ENCODE assay signal across 16 cellular contexts in the genomic region with DNA sequence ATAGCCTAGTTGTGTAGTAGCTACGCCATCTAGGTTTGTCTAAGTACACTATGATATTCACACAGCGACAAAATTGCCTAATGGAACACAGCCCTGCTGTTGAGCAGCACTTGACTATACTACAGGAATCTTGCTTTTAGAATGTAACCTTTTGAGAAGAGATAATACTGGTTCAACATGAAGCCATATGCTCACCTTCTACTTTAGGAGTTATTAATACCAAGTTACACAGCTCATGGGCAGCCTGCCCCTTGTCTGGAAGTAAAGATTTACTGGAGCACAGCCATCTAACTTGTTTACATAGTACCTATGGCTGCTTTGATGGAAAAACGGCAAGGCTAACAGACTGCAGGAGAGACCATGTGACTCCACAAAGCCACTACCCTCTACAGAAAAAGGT.
A peak's percentile ranks its signal among the peaks of the same experiment; 100 is the strongest.
DNase-seq lines count a peak whose midpoint lies in the region; FAIRE-seq and TF ChIP-seq lines count a peak whose summit lies in the region.
"Had no signal": no experiment of that assay in that cellular context is flagged by ENCODE, and none has a peak within 500 bp of the region (broad histone marks: within the 10 kb centered on the region; RNA-seq: fewer than 3 reads in every experiment).

No MANE protein-coding gene starts in this region.

- no peak for TF ChIP-seq CTCF in LNCaP clone FGC (IDR thresholded peaks at IDR 0.05; ENCODE audit: control insufficient read depth, extremely low read depth, insufficient read depth)

- DNase-seq in NCI-H345 (lab: John Stamatoyannopoulos, UW) (peak; percentile 6), NCI-H345 treated with DMSO at 0.1 percent for 48 hours (lab: John Stamatoyannopoulos, UW; ENCODE audit: unreplicated experiment) (no peak), DMS 273 (lab: John Stamatoyannopoulos, UW; ENCODE audit: unreplicated experiment) (peak; percentile 71), LNCaP clone FGC (ENCODE audit: low read depth) (peak; percentile 55), NCI-H524 (lab: John Stamatoyannopoulos, UW) (peak; percentile 44 to 90), AG08396 (ENCODE audit: low spot score) (no peak), H54 (ENCODE audit: insufficient read length, low spot score) (no peak)
- DNase-seq: Calu3; CD8-positive, alpha-beta T cell; GDM1; NCI-H1694 treated with DMSO at 0.1 percent for 48 hours; NCI-H2107; NCI-H446 treated with DMSO at 0.1 percent for 48 hours had no signal

- FAIRE-seq in H54 (lab: Jason Lieb, UNC): no peak

- no peak overlapping the region for H3K4me3 ChIP-seq in LNCaP clone FGC (ENCODE audit: low read depth, low read length)
- H3K4me3 ChIP-seq: BLaER1 treated with 17β-estradiol and CSF1 and Interleukin-3, amounts not matched to agents 10 nM and 100 nM; HAP-1; SK-N-MC had no signal

- TF ChIP-seq POLR2A in H54 (IDR thresholded peaks at IDR 0.05; ENCODE audit: low read depth, low read length): no peak

Comparison
In these comparisons a context has a peak if more than half of its experiments do, and no peak if none do; other contexts are left out.
1. DNase-seq: peak in NCI-H345 (single experiment), DMS 273 (single experiment), LNCaP clone FGC (single experiment) and NCI-H524 (2 of 2); none in NCI-H345 treated with DMSO at 0.1 percent for 48 hours (single experiment), AG08396 (single experiment) and H54 (single experiment).